1 cellular context compared by ENCODE assay signal in the genomic region with DNA sequence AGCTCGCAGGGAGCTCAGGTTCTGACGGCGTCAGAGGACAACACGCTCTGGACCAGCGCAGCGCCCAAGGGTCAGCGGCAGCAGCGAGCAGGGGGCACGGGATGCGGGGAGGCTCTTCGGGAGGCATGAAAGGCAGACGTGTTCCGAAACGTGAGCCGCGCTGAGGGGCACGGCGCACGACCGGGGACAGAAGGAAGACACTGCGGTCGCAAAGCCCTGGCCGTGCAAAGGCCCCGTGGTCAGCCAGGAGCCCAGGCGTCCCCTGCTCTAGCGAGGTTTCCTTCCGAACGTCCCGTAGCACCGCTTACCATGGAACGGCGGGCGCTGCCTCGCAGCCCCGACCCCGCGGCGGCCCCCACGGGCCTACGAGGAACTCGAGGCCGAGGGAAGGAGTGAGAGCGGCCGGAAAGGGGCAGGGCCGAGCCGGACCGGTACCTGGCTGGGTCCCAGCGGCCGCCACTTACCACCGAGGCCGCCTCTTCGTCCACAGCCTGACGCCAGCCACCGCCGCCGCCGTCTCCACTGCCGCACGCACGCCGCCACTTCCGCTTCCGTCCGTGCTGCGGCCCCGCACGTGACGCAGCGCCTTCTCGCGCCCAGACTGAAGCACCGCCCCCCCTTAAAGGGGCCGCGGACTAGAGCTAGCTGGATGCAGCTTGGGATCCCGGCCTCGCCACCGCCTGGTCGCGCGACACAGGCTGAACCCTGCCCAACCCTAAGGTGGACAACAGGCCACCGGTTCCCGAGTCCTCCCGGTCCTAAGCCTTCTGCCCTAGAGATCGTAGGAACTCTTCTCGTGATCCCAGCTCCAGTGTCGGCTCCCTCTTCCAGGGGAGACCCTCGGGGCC.
TF ChIP-seq lines count a peak whose summit lies in the region.

No MANE protein-coding gene starts in this region.

TF ChIP-seq in HepG2, 621 proteins besides CTCF, POLR2A, EP300 and RAD21 (continued from another document and continues in another):
- no peak for TF ChIP-seq PRPF4 (IDR thresholded peaks at IDR 0.05; ENCODE audit: low read depth, low read length, poor library complexity, severe bottlenecking)
- TF ChIP-seq NR2F1 (CRISPR knock-in tag; IDR thresholded peaks at IDR 0.05): 0 out of 4 replicates have a peak, but pooled peaks of 1 of the 2 experiments have one; percentile 38
- TF ChIP-seq ZNF34 (CRISPR knock-in tag; IDR thresholded peaks at IDR 0.05; ENCODE audit: borderline replicate concordance): peak; percentile 92
- TF ChIP-seq, protein P1, sequence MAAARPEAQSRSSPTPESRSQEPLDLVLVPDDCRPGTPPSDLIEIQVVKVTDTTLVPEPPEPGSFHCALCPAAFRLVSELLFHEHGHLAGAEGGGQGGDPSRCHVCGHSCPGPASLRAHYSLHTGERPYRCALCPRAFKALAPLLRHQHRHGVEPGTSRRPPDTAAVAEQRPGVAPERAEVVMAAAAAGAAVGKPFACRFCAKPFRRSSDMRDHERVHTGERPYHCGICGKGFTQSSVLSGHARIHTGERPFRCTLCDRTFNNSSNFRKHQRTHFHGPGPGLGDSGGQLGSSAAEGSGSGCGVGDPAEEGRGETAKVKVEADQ (CRISPR knock-in tag; IDR thresholded peaks at IDR 0.05; ENCODE audit: borderline replicate concordance): peak; percentile 90
- no peak; the same call in 1 of the 2 replicates for TF ChIP-seq ZNF101 (CRISPR knock-in tag; IDR thresholded peaks at IDR 0.05; ENCODE audit: borderline replicate concordance, low read depth)
- peak; percentile 97 for TF ChIP-seq CHCHD3 (CRISPR knock-in tag; IDR thresholded peaks at IDR 0.05)
- peak; percentile 24; the same call in 1 of the 2 replicates for TF ChIP-seq PHF21A (CRISPR knock-in tag; IDR thresholded peaks at IDR 0.05)
- TF ChIP-seq, protein P2, sequence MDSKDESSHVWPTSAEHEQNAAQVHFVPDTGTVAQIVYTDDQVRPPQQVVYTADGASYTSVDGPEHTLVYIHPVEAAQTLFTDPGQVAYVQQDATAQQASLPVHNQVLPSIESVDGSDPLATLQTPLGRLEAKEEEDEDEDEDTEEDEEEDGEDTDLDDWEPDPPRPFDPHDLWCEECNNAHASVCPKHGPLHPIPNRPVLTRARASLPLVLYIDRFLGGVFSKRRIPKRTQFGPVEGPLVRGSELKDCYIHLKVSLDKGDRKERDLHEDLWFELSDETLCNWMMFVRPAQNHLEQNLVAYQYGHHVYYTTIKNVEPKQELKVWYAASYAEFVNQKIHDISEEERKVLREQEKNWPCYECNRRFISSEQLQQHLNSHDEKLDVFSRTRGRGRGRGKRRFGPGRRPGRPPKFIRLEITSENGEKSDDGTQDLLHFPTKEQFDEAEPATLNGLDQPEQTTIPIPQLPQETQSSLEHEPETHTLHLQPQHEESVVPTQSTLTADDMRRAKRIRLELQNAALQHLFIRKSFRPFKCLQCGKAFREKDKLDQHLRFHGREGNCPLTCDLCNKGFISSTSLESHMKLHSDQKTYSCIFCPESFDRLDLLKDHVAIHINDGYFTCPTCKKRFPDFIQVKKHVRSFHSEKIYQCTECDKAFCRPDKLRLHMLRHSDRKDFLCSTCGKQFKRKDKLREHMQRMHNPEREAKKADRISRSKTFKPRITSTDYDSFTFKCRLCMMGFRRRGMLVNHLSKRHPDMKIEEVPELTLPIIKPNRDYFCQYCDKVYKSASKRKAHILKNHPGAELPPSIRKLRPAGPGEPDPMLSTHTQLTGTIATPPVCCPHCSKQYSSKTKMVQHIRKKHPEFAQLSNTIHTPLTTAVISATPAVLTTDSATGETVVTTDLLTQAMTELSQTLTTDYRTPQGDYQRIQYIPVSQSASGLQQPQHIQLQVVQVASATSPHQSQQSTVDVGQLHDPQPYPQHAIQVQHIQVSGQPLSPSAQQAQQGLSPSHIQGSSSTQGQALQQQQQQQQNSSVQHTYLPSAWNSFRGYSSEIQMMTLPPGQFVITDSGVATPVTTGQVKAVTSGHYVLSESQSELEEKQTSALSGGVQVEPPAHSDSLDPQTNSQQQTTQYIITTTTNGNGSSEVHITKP (CRISPR knock-in tag; IDR thresholded peaks at IDR 0.05; ENCODE audit: low read depth): no peak
- TF ChIP-seq, protein P3, sequence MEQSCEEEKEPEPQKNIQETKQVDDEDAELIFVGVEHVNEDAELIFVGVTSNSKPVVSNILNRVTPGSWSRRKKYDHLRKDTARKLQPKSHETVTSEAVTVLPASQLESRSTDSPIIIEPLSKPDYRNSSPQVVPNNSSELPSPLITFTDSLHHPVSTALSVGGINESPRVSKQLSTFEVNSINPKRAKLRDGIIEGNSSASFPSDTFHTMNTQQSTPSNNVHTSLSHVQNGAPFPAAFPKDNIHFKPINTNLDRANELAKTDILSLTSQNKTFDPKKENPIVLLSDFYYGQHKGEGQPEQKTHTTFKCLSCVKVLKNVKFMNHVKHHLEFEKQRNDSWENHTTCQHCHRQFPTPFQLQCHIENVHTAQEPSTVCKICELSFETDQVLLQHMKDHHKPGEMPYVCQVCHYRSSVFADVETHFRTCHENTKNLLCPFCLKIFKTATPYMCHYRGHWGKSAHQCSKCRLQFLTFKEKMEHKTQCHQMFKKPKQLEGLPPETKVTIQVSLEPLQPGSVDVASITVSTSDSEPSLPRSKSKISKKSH (CRISPR knock-in tag; IDR thresholded peaks at IDR 0.05; ENCODE audit: borderline replicate concordance): no peak; the same call in 1 of the 2 replicates
- TF ChIP-seq GATA4 (IDR thresholded peaks at IDR 0.05; ENCODE audit: borderline replicate concordance, low read depth): peak; percentile 53; the same call in 1 of the 2 replicates
- peak; percentile 85; the same call in 1 of the 2 replicates for TF ChIP-seq SALL1 (CRISPR knock-in tag; IDR thresholded peaks at IDR 0.05)
- TF ChIP-seq ZNF430 (CRISPR knock-in tag; IDR thresholded peaks at IDR 0.05): peak; percentile 57; the same call in 1 of the 2 replicates
- TF ChIP-seq HCFC1 (IDR thresholded peaks at IDR 0.05; ENCODE audit: low read depth, low read length): peak; percentile 55
- peak; percentile 91 for TF ChIP-seq TAF1 (CRISPR knock-in tag; IDR thresholded peaks at IDR 0.05)
- TF ChIP-seq, protein P4, sequence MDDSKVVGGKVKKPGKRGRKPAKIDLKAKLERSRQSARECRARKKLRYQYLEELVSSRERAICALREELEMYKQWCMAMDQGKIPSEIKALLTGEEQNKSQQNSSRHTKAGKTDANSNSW (CRISPR knock-in tag; IDR thresholded peaks at IDR 0.05; ENCODE audit: borderline replicate concordance): no peak
- TF ChIP-seq SMARCC2 (IDR thresholded peaks at IDR 0.05): no peak
- peak; percentile 32; the same call in 1 of the 2 replicates for TF ChIP-seq PITX1 (CRISPR knock-in tag; IDR thresholded peaks at IDR 0.05)
- TF ChIP-seq NFYC (CRISPR knock-in tag; IDR thresholded peaks at IDR 0.05): peak; percentile 46
- no peak for TF ChIP-seq FOXA1 (IDR thresholded peaks at IDR 0.05)
- peak; percentile 54; the same call in 1 of the 2 replicates for TF ChIP-seq FOXA1 (CRISPR knock-in tag; IDR thresholded peaks at IDR 0.05)
- TF ChIP-seq ZNF775 (CRISPR knock-in tag; IDR thresholded peaks at IDR 0.05; ENCODE audit: borderline replicate concordance): no peak
- peak; percentile 46; the same call in 1 of the 2 replicates for TF ChIP-seq KDM5A (IDR thresholded peaks at IDR 0.05; ENCODE audit: borderline replicate concordance, low read length)
- no peak for TF ChIP-seq ZNF354B (CRISPR knock-in tag; IDR thresholded peaks at IDR 0.05)
- TF ChIP-seq MTF1 (CRISPR knock-in tag; IDR thresholded peaks at IDR 0.05): no peak
- TF ChIP-seq RBM39 (IDR thresholded peaks at IDR 0.05; ENCODE audit: low read depth, low read length, poor library complexity, severe bottlenecking): no peak
- TF ChIP-seq, protein P5, sequence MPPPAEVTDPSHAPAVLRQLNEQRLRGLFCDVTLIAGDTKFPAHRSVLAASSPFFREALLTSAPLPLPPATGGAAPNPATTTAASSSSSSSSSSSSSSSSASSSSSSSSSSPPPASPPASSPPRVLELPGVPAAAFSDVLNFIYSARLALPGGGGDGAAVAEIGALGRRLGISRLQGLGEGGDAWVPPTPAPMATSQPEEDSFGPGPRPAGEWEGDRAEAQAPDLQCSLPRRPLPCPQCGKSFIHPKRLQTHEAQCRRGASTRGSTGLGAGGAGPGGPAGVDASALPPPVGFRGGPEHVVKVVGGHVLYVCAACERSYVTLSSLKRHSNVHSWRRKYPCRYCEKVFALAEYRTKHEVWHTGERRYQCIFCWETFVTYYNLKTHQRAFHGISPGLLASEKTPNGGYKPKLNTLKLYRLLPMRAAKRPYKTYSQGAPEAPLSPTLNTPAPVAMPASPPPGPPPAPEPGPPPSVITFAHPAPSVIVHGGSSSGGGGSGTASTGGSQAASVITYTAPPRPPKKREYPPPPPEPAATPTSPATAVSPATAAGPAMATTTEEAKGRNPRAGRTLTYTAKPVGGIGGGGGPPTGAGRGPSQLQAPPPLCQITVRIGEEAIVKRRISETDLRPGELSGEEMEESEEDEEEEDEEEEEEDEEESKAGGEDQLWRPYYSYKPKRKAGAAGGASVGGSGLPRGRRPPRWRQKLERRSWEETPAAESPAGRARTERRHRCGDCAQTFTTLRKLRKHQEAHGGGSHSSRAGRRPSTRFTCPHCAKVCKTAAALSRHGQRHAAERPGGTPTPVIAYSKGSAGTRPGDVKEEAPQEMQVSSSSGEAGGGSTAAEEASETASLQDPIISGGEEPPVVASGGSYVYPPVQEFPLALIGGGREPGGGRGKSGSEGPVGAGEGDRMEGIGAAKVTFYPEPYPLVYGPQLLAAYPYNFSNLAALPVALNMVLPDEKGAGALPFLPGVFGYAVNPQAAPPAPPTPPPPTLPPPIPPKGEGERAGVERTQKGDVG (CRISPR knock-in tag; IDR thresholded peaks at IDR 0.05; ENCODE audit: borderline replicate concordance): peak; percentile 91; the same call in 1 of the 2 replicates
- TF ChIP-seq, protein P6, sequence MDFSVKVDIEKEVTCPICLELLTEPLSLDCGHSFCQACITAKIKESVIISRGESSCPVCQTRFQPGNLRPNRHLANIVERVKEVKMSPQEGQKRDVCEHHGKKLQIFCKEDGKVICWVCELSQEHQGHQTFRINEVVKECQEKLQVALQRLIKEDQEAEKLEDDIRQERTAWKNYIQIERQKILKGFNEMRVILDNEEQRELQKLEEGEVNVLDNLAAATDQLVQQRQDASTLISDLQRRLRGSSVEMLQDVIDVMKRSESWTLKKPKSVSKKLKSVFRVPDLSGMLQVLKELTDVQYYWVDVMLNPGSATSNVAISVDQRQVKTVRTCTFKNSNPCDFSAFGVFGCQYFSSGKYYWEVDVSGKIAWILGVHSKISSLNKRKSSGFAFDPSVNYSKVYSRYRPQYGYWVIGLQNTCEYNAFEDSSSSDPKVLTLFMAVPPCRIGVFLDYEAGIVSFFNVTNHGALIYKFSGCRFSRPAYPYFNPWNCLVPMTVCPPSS (IDR thresholded peaks at IDR 0.05): no peak
- TF ChIP-seq RBAK (CRISPR knock-in tag; IDR thresholded peaks at IDR 0.05): no peak
- TF ChIP-seq, protein P7, sequence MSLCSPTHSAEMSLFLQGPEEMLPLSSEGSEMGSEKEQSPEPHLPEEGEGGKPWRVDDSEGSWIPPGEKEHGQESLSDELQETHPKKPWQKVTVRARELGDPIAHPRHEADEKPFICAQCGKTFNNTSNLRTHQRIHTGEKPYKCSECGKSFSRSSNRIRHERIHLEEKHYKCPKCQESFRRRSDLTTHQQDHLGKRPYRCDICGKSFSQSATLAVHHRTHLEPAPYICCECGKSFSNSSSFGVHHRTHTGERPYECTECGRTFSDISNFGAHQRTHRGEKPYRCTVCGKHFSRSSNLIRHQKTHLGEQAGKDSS (CRISPR knock-in tag; IDR thresholded peaks at IDR 0.05; ENCODE audit: borderline replicate concordance, low read depth): peak; percentile 92
- TF ChIP-seq BORCS8-MEF2B (CRISPR knock-in tag; IDR thresholded peaks at IDR 0.05): peak; percentile 75
- TF ChIP-seq, protein P8, sequence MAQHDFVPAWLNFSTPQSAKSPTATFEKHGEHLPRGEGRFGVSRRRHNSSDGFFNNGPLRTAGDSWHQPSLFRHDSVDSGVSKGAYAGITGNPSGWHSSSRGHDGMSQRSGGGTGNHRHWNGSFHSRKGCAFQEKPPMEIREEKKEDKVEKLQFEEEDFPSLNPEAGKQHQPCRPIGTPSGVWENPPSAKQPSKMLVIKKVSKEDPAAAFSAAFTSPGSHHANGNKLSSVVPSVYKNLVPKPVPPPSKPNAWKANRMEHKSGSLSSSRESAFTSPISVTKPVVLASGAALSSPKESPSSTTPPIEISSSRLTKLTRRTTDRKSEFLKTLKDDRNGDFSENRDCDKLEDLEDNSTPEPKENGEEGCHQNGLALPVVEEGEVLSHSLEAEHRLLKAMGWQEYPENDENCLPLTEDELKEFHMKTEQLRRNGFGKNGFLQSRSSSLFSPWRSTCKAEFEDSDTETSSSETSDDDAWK (CRISPR knock-in tag; IDR thresholded peaks at IDR 0.05): no peak
- TF ChIP-seq ZFP62 (CRISPR knock-in tag; IDR thresholded peaks at IDR 0.05): no peak
- no peak for TF ChIP-seq GLI4 (CRISPR knock-in tag; IDR thresholded peaks at IDR 0.05; ENCODE audit: borderline replicate concordance)
- peak; percentile 98 for TF ChIP-seq GABPB1 (CRISPR knock-in tag; IDR thresholded peaks at IDR 0.05)
- TF ChIP-seq, protein P9, sequence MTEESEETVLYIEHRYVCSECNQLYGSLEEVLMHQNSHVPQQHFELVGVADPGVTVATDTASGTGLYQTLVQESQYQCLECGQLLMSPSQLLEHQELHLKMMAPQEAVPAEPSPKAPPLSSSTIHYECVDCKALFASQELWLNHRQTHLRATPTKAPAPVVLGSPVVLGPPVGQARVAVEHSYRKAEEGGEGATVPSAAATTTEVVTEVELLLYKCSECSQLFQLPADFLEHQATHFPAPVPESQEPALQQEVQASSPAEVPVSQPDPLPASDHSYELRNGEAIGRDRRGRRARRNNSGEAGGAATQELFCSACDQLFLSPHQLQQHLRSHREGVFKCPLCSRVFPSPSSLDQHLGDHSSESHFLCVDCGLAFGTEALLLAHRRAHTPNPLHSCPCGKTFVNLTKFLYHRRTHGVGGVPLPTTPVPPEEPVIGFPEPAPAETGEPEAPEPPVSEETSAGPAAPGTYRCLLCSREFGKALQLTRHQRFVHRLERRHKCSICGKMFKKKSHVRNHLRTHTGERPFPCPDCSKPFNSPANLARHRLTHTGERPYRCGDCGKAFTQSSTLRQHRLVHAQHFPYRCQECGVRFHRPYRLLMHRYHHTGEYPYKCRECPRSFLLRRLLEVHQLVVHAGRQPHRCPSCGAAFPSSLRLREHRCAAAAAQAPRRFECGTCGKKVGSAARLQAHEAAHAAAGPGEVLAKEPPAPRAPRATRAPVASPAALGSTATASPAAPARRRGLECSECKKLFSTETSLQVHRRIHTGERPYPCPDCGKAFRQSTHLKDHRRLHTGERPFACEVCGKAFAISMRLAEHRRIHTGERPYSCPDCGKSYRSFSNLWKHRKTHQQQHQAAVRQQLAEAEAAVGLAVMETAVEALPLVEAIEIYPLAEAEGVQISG (CRISPR knock-in tag; IDR thresholded peaks at IDR 0.05): peak; percentile 92
- TF ChIP-seq ZNF772 (CRISPR knock-in tag; IDR thresholded peaks at IDR 0.05): peak; percentile 85
